Comparison of ENCODE assay signal across 15 cellular contexts in the genomic region with DNA sequence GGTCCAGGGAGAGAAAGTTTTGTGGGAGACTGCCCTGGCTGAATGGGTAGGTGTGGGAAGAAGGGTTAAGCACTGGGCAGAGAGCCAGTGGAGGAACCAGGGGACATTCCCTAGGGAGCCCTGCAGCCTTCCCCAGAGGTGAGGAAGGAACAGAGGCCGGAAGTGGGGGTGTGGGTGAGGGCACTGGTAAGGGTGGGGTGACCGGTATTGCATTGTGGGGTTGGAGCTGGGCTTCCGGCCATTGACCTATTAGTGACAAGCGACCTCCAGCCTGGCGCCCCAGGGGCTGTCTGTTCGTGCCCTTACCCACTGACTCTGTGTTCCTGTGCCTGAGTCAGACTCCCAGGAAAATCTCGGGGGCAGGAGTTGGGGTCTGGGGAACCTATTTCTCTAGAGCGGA. TPM values are rescaled to one million over a fixed set of nuclear protein-coding genes. Genes with fewer than 3 reads are reported as not detected.
DNase-seq lines count a peak whose midpoint lies in the region; ATAC-seq and TF ChIP-seq lines count a peak whose summit lies in the region.
"Had no signal": no experiment of that assay in that cellular context is flagged by ENCODE, and none has a peak within 500 bp of the region (broad histone marks: within the 10 kb centered on the region; RNA-seq: fewer than 3 reads in every experiment).

No MANE protein-coding gene starts in this region.

- H3K27ac ChIP-seq in colonic mucosa (no peak overlapping the region), uterus (peak overlapping the region; percentile 41 to 54)
- H3K27ac ChIP-seq: A549, right lobe of liver had no signal

- H3K27me3 ChIP-seq in colonic mucosa (no peaks in the 10 kb centered on the region), uterus (no peaks in the 10 kb centered on the region)
- H3K27me3 ChIP-seq: right lobe of liver had no signal

- H3K4me3 Mint-ChIP-seq in nephron = no peak overlapping the region
- H3K4me3 Mint-ChIP-seq: activated CD4-positive, alpha-beta T cell treated with anti-CD3 and anti-CD28 coated beads, Interleukin-2, amount 10 ng/mL, durations not matched to agents 7 days and 5 days; activated T-helper 1 cell treated with anti-CD3 and anti-CD28 coated beads, Interleukin-12 subunit alpha, Interleukin-12 subunit beta, Interleukin-2, Interleukin-4 antibody, amounts not matched to agents 30 ng/mL and 10 ng/mL and 1 ng/mL, durations not matched to agents 14 hours and 24 hours and 36 hours had no signal

- H3K36me3 Mint-ChIP-seq in nephron (ENCODE audit: low read depth) = no peaks in the 10 kb centered on the region

- H3K27ac Mint-ChIP-seq in nephron = peak overlapping the region in 2 of 3 experiments; percentile 32 to 43
- H3K27ac Mint-ChIP-seq: activated CD4-positive, alpha-beta T cell treated with anti-CD3 and anti-CD28 coated beads, Interleukin-2, amount 10 ng/mL, durations not matched to agents 7 days and 5 days; activated T-helper 1 cell treated with anti-CD3 and anti-CD28 coated beads, Interleukin-12 subunit alpha, Interleukin-12 subunit beta, Interleukin-2, Interleukin-4 antibody, amounts not matched to agents 30 ng/mL and 10 ng/mL and 1 ng/mL, durations not matched to agents 14 hours and 24 hours and 36 hours had no signal

- H3K4me1 Mint-ChIP-seq in nephron = no peaks in the 10 kb centered on the region

- no peak for TF ChIP-seq CTCF in colonic mucosa (IDR thresholded peaks at IDR 0.05)
- no peak for TF ChIP-seq CTCF in nephron (IDR thresholded peaks at IDR 0.05; ENCODE audit: unreplicated experiment in 3 of 3)
- no peak for TF ChIP-seq CTCF in uterus (IDR thresholded peaks at IDR 0.05)

- no peaks in the 10 kb centered on the region for H3K9me3 ChIP-seq in colonic mucosa
- no peaks in the 10 kb centered on the region for H3K9me3 ChIP-seq in uterus
- H3K9me3 ChIP-seq: A549, right lobe of liver had no signal

- DNase-seq in Right ventricle myocardium superior (peak; percentile 61), cardiac septum (ENCODE audit: low spot score) (no peak), colonic mucosa (peak; percentile 22), uterus (peak in 1 of 2 donors; percentile 39), KG1 (lab: John Stamatoyannopoulos, UW) (no peak), H4 (ENCODE audit: low spot score) (no peak)
- DNase-seq: activated CD4-positive, alpha-beta T cell treated with anti-CD3 and anti-CD28 coated beads, Interleukin-2, amount 10 ng/mL, durations not matched to agents 7 days and 5 days; right lobe of liver; T-helper 2 cell had no signal

- no peaks in the 10 kb centered on the region for H3K36me3 ChIP-seq in colonic mucosa
- H3K36me3 ChIP-seq in uterus = no peaks in the 10 kb centered on the region
- H3K36me3 ChIP-seq: right lobe of liver had no signal

- H3K4me1 ChIP-seq in colonic mucosa = no peaks in the 10 kb centered on the region
- H3K4me1 ChIP-seq in uterus = no peaks in the 10 kb centered on the region
- H3K4me1 ChIP-seq: right lobe of liver had no signal

- TF ChIP-seq POLR2A in uterus (IDR thresholded peaks at IDR 0.05) = no peak

- H3K9ac ChIP-seq in colonic mucosa (ENCODE audit: low read depth in 2 of 2, low read length in 2 of 2) = no peak overlapping the region

- H3K4me3 ChIP-seq in colonic mucosa (no peak overlapping the region), uterus (no peak overlapping the region)
- H3K4me3 ChIP-seq: A549, right lobe of liver had no signal

- ATAC-seq in Right ventricle myocardium superior (ENCODE audit: poor library complexity) (peak; percentile 9), HG02840 (IDR thresholded peaks at IDR 0.05; ENCODE audit: low FRiP score, unreplicated experiment) (no peak)
- ATAC-seq: A549, Panc1 had no signal

- intact Hi-C loops in Right ventricle myocardium superior (cut with DNase I) (loop anchor here (5.0 kb wide), 1 partner anchor 39 kb away; a partner anchor contains a TSS), cardiac septum (cut with DNase I) (no loop called here), colonic mucosa (cut with DNase I) (no loop called here), uterus (cut with DNase I; ENCODE audit: low total_unique reads) (loop anchor here (10.0 kb wide), 1 partner anchor 617 kb away; a partner anchor contains a TSS)

- H3K27me3 Mint-ChIP-seq in nephron (ENCODE audit: low read depth) = peaks cover 39% of the 10 kb centered on the region

- no peaks in the 10 kb centered on the region for H3K9me3 Mint-ChIP-seq in nephron
- H3K9me3 Mint-ChIP-seq: activated CD4-positive, alpha-beta T cell treated with anti-CD3 and anti-CD28 coated beads, Interleukin-2, amount 10 ng/mL, durations not matched to agents 7 days and 5 days; activated T-helper 1 cell treated with anti-CD3 and anti-CD28 coated beads, Interleukin-12 subunit alpha, Interleukin-12 subunit beta, Interleukin-2, Interleukin-4 antibody, amounts not matched to agents 30 ng/mL and 10 ng/mL and 1 ng/mL, durations not matched to agents 14 hours and 24 hours and 36 hours had no signal

RNA-seq across cellular contexts. Expression of a gene that starts 3.5 kb away (rescaled TPM):
- total RNA-seq in Right ventricle myocardium superior = 0.75 TPM
- 3.0 TPM for total RNA-seq in cardiac septum
- total RNA-seq in colonic mucosa = 1,000 to 10,000 TPM; 1,021 to 1,136 TPM
- total RNA-seq in uterus = 10 to 100 TPM in 3 of 4 donors, 1 to 10 TPM in 1; 4.1 to 62.8 (median 29.1) TPM
- total RNA-seq in H4 (2014; rRNA removed; shearing (Covaris generic)) = 0.64 and 0.66 TPM in 2 replicates
- total RNA-seq: activated CD4-positive, alpha-beta T cell treated with anti-CD3 and anti-CD28 coated beads, Interleukin-2, amount 10 ng/mL, durations not matched to agents 7 days and 5 days; activated T-helper 1 cell treated with anti-CD3 and anti-CD28 coated beads, Interleukin-12 subunit alpha, Interleukin-12 subunit beta, Interleukin-2, Interleukin-4 antibody, amounts not matched to agents 30 ng/mL and 10 ng/mL and 1 ng/mL, durations not matched to agents 14 hours and 24 hours and 36 hours had no signal

RNA-seq across cellular contexts. Expression of a gene that starts 4.9 kb away (rescaled TPM):
- total RNA-seq in Right ventricle myocardium superior (not detected), cardiac septum (not detected), colonic mucosa (not detected), uterus (not detected)
- total RNA-seq in H4 (2014; rRNA removed; shearing (Covaris generic)) = not detected in 2 replicates
- total RNA-seq: activated CD4-positive, alpha-beta T cell treated with anti-CD3 and anti-CD28 coated beads, Interleukin-2, amount 10 ng/mL, durations not matched to agents 7 days and 5 days; activated T-helper 1 cell treated with anti-CD3 and anti-CD28 coated beads, Interleukin-12 subunit alpha, Interleukin-12 subunit beta, Interleukin-2, Interleukin-4 antibody, amounts not matched to agents 30 ng/mL and 10 ng/mL and 1 ng/mL, durations not matched to agents 14 hours and 24 hours and 36 hours; myocyte; right lobe of liver had no signal

RNA-seq across cellular contexts. Expression of a gene that starts 26.9 kb away (rescaled TPM):
- total RNA-seq in Right ventricle myocardium superior = 110 TPM
- total RNA-seq in cardiac septum = 139 TPM
- total RNA-seq in colonic mucosa = 10 to 100 TPM; 20.9 to 38.9 TPM
- total RNA-seq in uterus = 10 to 100 TPM in 3 of 4 donors, 1 to 10 TPM in 1; 5.6 to 67.2 (median 31.8) TPM
- 66.3 and 68.9 TPM in 2 replicates for total RNA-seq in H4 (2014; rRNA removed; shearing (Covaris generic))

RNA-seq across cellular contexts. Expression of a gene that starts 31.8 kb away (rescaled TPM):
- total RNA-seq in Right ventricle myocardium superior (4.8 TPM), cardiac septum (11.9 TPM), colonic mucosa (1 to 10 TPM in 1 of 2 donors, under 1 TPM in 1; 0.80 to 1.1 TPM), uterus (10 to 100 TPM in 1 of 4 donors, 1 to 10 TPM in 3; 4.1 to 19.8 (median 5.9) TPM)
- 0.15 and 0.41 TPM in 2 replicates for total RNA-seq in H4 (2014; rRNA removed; shearing (Covaris generic))
- total RNA-seq: activated CD4-positive, alpha-beta T cell treated with anti-CD3 and anti-CD28 coated beads, Interleukin-2, amount 10 ng/mL, durations not matched to agents 7 days and 5 days; activated T-helper 1 cell treated with anti-CD3 and anti-CD28 coated beads, Interleukin-12 subunit alpha, Interleukin-12 subunit beta, Interleukin-2, Interleukin-4 antibody, amounts not matched to agents 30 ng/mL and 10 ng/mL and 1 ng/mL, durations not matched to agents 14 hours and 24 hours and 36 hours had no signal

RNA-seq across cellular contexts. Expression of a gene that starts 38.9 kb away (rescaled TPM):
- total RNA-seq in Right ventricle myocardium superior (26.9 TPM), cardiac septum (55.3 TPM), colonic mucosa (1 to 10 TPM; 8.2 TPM), uterus (10 to 100 TPM; 23.5 to 83.7 (median 38.3) TPM)
- 14.9 and 16.4 TPM in 2 replicates for total RNA-seq in H4 (2014; rRNA removed; shearing (Covaris generic))

Comparison
In these comparisons a context has a peak if more than half of its experiments do, and no peak if none do; other contexts are left out.
1. DNase-seq: peak in Right ventricle myocardium superior (single experiment) and colonic mucosa (single experiment); none in cardiac septum (single experiment), KG1 (single experiment) and H4 (single experiment).
2. intact Hi-C loops: an anchor here in Right ventricle myocardium superior (5.0 kb wide) and uterus (10.0 kb wide); none called in cardiac septum and colonic mucosa.
3. RNA of a gene that starts 3.5 kb away (total RNA-seq): 1,021 to 1,136 TPM in colonic mucosa; 4.1 to 62.8 TPM in uterus, 3.0 TPM in cardiac septum (single experiment), 0.75 TPM in Right ventricle myocardium superior (single experiment) and 0.64 to 0.66 TPM in H4; every median in the first group is over 10 times any median in the second.